1 cellular context compared by ENCODE assay signal in the genomic region with DNA sequence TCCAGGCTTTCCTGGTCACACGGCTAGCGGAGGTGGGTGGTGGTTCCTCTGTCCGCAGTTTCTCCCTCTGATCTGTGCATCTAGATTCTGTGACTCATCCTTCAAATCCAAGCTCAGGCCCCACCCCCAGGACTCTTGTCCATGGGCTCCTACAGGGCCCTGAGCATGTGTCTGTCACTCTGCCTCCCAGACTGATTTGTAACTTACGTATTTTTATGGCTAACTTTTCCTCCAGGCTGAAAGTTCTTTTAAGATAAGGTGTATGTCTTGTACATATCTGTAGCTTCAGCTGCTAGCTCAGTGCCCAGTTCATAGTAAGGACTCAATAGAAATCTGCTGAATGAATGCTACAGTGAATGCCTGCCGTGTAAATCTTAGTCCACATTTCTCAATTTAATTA.
A peak's percentile ranks its signal among the peaks of the same experiment; 100 is the strongest.
TF ChIP-seq lines count a peak whose summit lies in the region.

No MANE protein-coding gene starts in this region.

TF ChIP-seq in K562, 482 proteins besides CTCF, POLR2A, EP300 and RAD21 (continued from another document):
- TF ChIP-seq, protein P1, sequence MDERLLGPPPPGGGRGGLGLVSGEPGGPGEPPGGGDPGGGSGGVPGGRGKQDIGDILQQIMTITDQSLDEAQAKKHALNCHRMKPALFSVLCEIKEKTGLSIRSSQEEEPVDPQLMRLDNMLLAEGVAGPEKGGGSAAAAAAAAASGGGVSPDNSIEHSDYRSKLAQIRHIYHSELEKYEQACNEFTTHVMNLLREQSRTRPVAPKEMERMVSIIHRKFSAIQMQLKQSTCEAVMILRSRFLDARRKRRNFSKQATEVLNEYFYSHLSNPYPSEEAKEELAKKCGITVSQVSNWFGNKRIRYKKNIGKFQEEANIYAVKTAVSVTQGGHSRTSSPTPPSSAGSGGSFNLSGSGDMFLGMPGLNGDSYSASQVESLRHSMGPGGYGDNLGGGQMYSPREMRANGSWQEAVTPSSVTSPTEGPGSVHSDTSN (CRISPR knock-in tag; IDR thresholded peaks at IDR 0.05; ENCODE audit: low read depth), result no peak
- TF ChIP-seq, protein P1 (tag; conservative IDR thresholded peaks at IDR 0.05; ENCODE audit: low read depth), result peak; percentile 81
- TF ChIP-seq, protein P2, sequence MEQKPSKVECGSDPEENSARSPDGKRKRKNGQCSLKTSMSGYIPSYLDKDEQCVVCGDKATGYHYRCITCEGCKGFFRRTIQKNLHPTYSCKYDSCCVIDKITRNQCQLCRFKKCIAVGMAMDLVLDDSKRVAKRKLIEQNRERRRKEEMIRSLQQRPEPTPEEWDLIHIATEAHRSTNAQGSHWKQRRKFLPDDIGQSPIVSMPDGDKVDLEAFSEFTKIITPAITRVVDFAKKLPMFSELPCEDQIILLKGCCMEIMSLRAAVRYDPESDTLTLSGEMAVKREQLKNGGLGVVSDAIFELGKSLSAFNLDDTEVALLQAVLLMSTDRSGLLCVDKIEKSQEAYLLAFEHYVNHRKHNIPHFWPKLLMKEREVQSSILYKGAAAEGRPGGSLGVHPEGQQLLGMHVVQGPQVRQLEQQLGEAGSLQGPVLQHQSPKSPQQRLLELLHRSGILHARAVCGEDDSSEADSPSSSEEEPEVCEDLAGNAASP (IDR thresholded peaks at IDR 0.05), result no peak
- peak; percentile 71 for TF ChIP-seq TAL1 (IDR thresholded peaks at IDR 0.05)
- no peak for TF ChIP-seq FOXJ2 (tag; IDR thresholded peaks at IDR 0.05)
- TF ChIP-seq, protein P3, sequence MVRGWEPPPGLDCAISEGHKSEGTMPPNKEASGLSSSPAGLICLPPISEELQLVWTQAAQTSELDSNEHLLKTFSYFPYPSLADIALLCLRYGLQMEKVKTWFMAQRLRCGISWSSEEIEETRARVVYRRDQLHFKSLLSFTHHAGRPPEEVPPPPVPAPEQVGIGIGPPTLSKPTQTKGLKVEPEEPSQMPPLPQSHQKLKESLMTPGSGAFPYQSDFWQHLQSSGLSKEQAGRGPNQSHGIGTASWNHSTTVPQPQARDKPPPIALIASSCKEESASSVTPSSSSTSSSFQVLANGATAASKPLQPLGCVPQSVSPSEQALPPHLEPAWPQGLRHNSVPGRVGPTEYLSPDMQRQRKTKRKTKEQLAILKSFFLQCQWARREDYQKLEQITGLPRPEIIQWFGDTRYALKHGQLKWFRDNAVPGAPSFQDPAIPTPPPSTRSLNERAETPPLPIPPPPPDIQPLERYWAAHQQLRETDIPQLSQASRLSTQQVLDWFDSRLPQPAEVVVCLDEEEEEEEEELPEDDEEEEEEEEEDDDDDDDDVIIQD (CRISPR knock-in tag; IDR thresholded peaks at IDR 0.05), result no peak
- no peak for TF ChIP-seq ZEB2 (IDR thresholded peaks at IDR 0.05)
- no peak for TF ChIP-seq BMI1 (IDR thresholded peaks at IDR 0.05; ENCODE audit: low read length)
- TF ChIP-seq HIVEP1 (CRISPR knock-in tag; IDR thresholded peaks at IDR 0.05), result no peak
- no peak for TF ChIP-seq SMAD1 (IDR thresholded peaks at IDR 0.05; ENCODE audit: low read depth, low read length, partially characterized antibody)
- TF ChIP-seq YY1 (IDR thresholded peaks at IDR 0.05; ENCODE audit: borderline replicate concordance in 1 of 3, control insufficient read depth in 1 of 3, extremely low read depth in 1 of 3, insufficient read depth in 3 of 3, insufficient read length in 1 of 3, insufficient replicate concordance in 2 of 3, low read depth in 1 of 3, low read length in 2 of 3), result no peak
- TF ChIP-seq CHCHD3 (CRISPR knock-in tag; IDR thresholded peaks at IDR 0.05), result no peak
- TF ChIP-seq GATA2 (CRISPR knock-in tag; IDR thresholded peaks at IDR 0.05), result peak; percentile 66
- no peak for TF ChIP-seq ZNF311 (CRISPR knock-in tag; IDR thresholded peaks at IDR 0.05)
- TF ChIP-seq, protein P4, sequence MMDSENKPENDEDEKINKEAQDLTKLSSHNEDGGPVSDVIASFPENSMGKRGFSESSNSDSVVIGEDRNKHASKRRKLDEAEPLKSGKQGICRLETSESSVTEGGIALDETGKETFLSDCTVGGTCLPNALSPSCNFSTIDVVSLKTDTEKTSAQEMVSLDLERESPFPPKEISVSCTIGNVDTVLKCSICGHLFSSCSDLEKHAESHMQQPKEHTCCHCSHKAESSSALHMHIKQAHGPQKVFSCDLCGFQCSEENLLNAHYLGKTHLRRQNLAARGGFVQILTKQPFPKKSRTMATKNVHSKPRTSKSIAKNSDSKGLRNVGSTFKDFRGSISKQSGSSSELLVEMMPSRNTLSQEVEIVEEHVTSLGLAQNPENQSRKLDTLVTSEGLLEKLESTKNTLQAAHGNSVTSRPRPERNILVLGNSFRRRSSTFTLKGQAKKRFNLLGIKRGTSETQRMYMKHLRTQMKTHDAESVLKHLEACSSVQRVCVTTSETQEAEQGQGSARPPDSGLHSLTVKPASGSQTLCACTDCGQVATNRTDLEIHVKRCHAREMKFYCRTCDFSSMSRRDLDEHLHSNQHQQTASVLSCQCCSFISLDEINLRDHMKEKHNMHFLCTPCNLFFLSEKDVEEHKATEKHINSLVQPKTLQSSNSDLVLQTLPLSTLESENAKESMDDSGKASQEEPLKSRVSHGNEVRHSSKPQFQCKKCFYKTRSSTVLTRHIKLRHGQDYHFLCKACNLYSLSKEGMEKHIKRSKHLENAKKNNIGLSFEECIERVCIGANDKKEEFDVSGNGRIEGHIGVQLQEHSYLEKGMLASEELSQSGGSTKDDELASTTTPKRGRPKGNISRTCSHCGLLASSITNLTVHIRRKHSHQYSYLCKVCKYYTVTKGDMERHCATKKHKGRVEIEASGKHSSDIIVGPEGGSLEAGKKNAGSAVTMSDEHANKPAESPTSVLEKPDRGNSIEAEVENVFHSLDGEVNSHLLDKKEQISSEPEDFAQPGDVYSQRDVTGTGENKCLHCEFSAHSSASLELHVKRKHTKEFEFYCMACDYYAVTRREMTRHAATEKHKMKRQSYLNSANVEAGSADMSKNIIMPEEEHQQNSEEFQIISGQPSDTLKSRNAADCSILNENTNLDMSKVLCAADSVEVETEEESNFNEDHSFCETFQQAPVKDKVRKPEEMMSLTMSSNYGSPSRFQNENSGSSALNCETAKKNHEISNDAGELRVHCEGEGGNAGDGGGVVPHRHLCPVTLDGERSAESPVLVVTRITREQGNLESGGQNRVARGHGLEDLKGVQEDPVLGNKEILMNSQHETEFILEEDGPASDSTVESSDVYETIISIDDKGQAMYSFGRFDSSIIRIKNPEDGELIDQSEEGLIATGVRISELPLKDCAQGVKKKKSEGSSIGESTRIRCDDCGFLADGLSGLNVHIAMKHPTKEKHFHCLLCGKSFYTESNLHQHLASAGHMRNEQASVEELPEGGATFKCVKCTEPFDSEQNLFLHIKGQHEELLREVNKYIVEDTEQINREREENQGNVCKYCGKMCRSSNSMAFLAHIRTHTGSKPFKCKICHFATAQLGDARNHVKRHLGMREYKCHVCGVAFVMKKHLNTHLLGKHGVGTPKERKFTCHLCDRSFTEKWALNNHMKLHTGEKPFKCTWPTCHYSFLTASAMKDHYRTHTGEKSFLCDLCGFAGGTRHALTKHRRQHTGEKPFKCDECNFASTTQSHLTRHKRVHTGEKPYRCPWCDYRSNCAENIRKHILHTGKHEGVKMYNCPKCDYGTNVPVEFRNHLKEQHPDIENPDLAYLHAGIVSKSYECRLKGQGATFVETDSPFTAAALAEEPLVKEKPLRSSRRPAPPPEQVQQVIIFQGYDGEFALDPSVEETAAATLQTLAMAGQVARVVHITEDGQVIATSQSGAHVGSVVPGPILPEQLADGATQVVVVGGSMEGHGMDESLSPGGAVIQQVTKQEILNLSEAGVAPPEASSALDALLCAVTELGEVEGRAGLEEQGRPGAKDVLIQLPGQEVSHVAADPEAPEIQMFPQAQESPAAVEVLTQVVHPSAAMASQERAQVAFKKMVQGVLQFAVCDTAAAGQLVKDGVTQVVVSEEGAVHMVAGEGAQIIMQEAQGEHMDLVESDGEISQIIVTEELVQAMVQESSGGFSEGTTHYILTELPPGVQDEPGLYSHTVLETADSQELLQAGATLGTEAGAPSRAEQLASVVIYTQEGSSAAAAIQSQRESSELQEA (IDR thresholded peaks at IDR 0.05; ENCODE audit: low read depth), result no peak
- TF ChIP-seq TCFL5 (CRISPR knock-in tag; conservative IDR thresholded peaks at IDR 0.05), result no peak
- TF ChIP-seq, protein P5, sequence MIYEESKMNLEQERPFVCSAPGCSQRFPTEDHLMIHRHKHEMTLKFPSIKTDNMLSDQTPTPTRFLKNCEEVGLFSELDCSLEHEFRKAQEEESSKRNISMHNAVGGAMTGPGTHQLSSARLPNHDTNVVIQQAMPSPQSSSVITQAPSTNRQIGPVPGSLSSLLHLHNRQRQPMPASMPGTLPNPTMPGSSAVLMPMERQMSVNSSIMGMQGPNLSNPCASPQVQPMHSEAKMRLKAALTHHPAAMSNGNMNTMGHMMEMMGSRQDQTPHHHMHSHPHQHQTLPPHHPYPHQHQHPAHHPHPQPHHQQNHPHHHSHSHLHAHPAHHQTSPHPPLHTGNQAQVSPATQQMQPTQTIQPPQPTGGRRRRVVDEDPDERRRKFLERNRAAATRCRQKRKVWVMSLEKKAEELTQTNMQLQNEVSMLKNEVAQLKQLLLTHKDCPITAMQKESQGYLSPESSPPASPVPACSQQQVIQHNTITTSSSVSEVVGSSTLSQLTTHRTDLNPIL (CRISPR knock-in tag; IDR thresholded peaks at IDR 0.05), result no peak
- no peak for TF ChIP-seq ESRRB (CRISPR knock-in tag; IDR thresholded peaks at IDR 0.05; ENCODE audit: borderline replicate concordance)
- TF ChIP-seq, protein P6, sequence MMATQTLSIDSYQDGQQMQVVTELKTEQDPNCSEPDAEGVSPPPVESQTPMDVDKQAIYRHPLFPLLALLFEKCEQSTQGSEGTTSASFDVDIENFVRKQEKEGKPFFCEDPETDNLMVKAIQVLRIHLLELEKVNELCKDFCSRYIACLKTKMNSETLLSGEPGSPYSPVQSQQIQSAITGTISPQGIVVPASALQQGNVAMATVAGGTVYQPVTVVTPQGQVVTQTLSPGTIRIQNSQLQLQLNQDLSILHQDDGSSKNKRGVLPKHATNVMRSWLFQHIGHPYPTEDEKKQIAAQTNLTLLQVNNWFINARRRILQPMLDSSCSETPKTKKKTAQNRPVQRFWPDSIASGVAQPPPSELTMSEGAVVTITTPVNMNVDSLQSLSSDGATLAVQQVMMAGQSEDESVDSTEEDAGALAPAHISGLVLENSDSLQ (IDR thresholded peaks at IDR 0.05), result peak; percentile 92
- TF ChIP-seq, protein P7, sequence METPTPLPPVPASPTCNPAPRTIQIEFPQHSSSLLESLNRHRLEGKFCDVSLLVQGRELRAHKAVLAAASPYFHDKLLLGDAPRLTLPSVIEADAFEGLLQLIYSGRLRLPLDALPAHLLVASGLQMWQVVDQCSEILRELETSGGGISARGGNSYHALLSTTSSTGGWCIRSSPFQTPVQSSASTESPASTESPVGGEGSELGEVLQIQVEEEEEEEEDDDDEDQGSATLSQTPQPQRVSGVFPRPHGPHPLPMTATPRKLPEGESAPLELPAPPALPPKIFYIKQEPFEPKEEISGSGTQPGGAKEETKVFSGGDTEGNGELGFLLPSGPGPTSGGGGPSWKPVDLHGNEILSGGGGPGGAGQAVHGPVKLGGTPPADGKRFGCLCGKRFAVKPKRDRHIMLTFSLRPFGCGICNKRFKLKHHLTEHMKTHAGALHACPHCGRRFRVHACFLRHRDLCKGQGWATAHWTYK (CRISPR knock-in tag; IDR thresholded peaks at IDR 0.05), result no peak
- peak; percentile 79 for TF ChIP-seq CBFA2T2 (conservative IDR thresholded peaks at IDR 0.05)
- peak; percentile 56; the same call in 1 of the 2 replicates for TF ChIP-seq NCOR1 (IDR thresholded peaks at IDR 0.05)
- TF ChIP-seq POLR2B (IDR thresholded peaks at IDR 0.05; ENCODE audit: low read depth, partially characterized antibody), result no peak
- no peak for TF ChIP-seq KLF16 (IDR thresholded peaks at IDR 0.05)
- TF ChIP-seq FOXK2 (conservative IDR thresholded peaks at IDR 0.05 in 1 of 2, IDR thresholded peaks at IDR 0.05 in 1 of 2; ENCODE audit: low read depth in 2 of 2), result no peak
